ENCODE assay signal across 23 cellular contexts in genomic region chr3:104632947-104633346, GRCh38.
A peak's percentile ranks its signal among the peaks of the same experiment; 100 is the strongest.
DNase-seq lines count a peak whose midpoint lies in the region; FAIRE-seq and TF ChIP-seq lines count a peak whose summit lies in the region.
"Had no signal": no experiment of that assay in that cellular context is flagged by ENCODE, and none has a peak within 500 bp of the region (broad histone marks: within the 10 kb centered on the region; RNA-seq: fewer than 3 reads in every experiment).

No MANE protein-coding gene starts in this region.

- H3K27me3 ChIP-seq in ACC112 (ENCODE audit: insufficient read depth, low read length) (no peaks in the 10 kb centered on the region), GM23248 (replicated peaks; ENCODE audit: insufficient read depth) (no peaks in the 10 kb centered on the region), endothelial cell of umbilical vein (ENCODE audit: control insufficient read depth in 2 of 2, insufficient read depth in 2 of 2, low read length in 2 of 2) (no peaks in the 10 kb centered on the region), mesenchymal stem cell (ENCODE audit: control insufficient read depth in 1 of 2, insufficient read depth in 1 of 2, low read length in 2 of 2) (no peaks in the 10 kb centered on the region)

- no peak overlapping the region for H3K23ac ChIP-seq in mesenchymal stem cell (ENCODE audit: low read length in 2 of 2)

- H3K9me3 ChIP-seq in GM23248 (ENCODE audit: low read depth) (no peaks in the 10 kb centered on the region), endothelial cell of umbilical vein (replicated peaks; ENCODE audit: control insufficient read depth, insufficient read depth, low read length) (no peaks in the 10 kb centered on the region), mesenchymal stem cell (ENCODE audit: control insufficient read depth, low read length) (peaks cover 2% of the 10 kb centered on the region)
- H3K9me3 ChIP-seq: Caco-2 had no signal

- H3K27ac ChIP-seq in ACC112 (ENCODE audit: low read depth, low read length) (no peak overlapping the region), GM23248 (no peak overlapping the region), endothelial cell of umbilical vein (ENCODE audit: insufficient read depth, low read depth, low read length) (no peak overlapping the region), mesenchymal stem cell (ENCODE audit: low read length, poor library complexity, severe bottlenecking) (no peak overlapping the region)
- H3K27ac ChIP-seq: C4-2B, KMS-11, PC-9 had no signal

- no peak overlapping the region for H4K91ac ChIP-seq in mesenchymal stem cell (ENCODE audit: low read length)

- intact Hi-C loops in endothelial cell of umbilical vein (cut with micrococcal nuclease): no loop called here

- H2AK5ac ChIP-seq in mesenchymal stem cell (ENCODE audit: low read length, severe bottlenecking): no peak overlapping the region

- no peak overlapping the region for H3K9ac ChIP-seq in GM23248
- H3K9ac ChIP-seq in endothelial cell of umbilical vein (replicated peaks; ENCODE audit: extremely low read depth, insufficient read depth, low read length): no peak overlapping the region
- H3K9ac ChIP-seq in mesenchymal stem cell (ENCODE audit: low read length): no peak overlapping the region
- H3K9ac ChIP-seq: KMS-11 had no signal

- FAIRE-seq in endothelial cell of umbilical vein (lab: Jason Lieb, UNC): peak; percentile 12
- FAIRE-seq: GM12892 had no signal

- in situ Hi-C loops in GM23248 (cut with MboI): no loop called here

- H3K4me2 ChIP-seq in GM23248 (ENCODE audit: unreplicated experiment) (no peak overlapping the region), endothelial cell of umbilical vein (ENCODE audit: insufficient read depth, low read length) (no peak overlapping the region), mesenchymal stem cell (ENCODE audit: low read length, poor library complexity, severe bottlenecking) (no peak overlapping the region)
- H3K4me2 ChIP-seq: KMS-11, PC-9 had no signal

- no peak overlapping the region for H3K4ac ChIP-seq in mesenchymal stem cell (ENCODE audit: low read depth in 1 of 2, low read length in 2 of 2)

- peaks cover 28% of the 10 kb centered on the region for H3K4me1 ChIP-seq in ACC112 (ENCODE audit: control insufficient read depth, insufficient read depth, low read length, unreplicated experiment)
- H3K4me1 ChIP-seq in GM23248 (ENCODE audit: insufficient read depth): peaks cover 18% of the 10 kb centered on the region
- peaks cover 14% of the 10 kb centered on the region for H3K4me1 ChIP-seq in endothelial cell of umbilical vein (ENCODE audit: control insufficient read depth, extremely low read depth, insufficient read depth, low read length)
- H3K4me1 ChIP-seq in mesenchymal stem cell (ENCODE audit: control insufficient read depth, insufficient read depth, low read depth, low read length): no peaks in the 10 kb centered on the region
- H3K4me1 ChIP-seq: Caco-2 had no signal

- H3K18ac ChIP-seq in mesenchymal stem cell (ENCODE audit: low read depth in 1 of 2, low read length in 2 of 2): no peak overlapping the region

- no peak overlapping the region for H2BK15ac ChIP-seq in mesenchymal stem cell (ENCODE audit: low read depth, poor library complexity, severe bottlenecking)

- no peak overlapping the region for H2BK5ac ChIP-seq in mesenchymal stem cell (ENCODE audit: low read depth, low read length, poor library complexity, severe bottlenecking)

- H2BK12ac ChIP-seq in mesenchymal stem cell (ENCODE audit: low read length in 2 of 2): no peak overlapping the region

- peaks cover 17% of the 10 kb centered on the region for H3F3A ChIP-seq in GM23248 (ENCODE audit: insufficient read depth)

- no peak for TF ChIP-seq POLR2A in endothelial cell of umbilical vein (IDR thresholded peaks at IDR 0.05; ENCODE audit: low read depth, low read length)

- BruUV-seq in endothelial cell of umbilical vein (replicated peaks; lab: Mats Ljungman, UMichigan): no TSS peak

- H3K36me3 ChIP-seq in ACC112 (ENCODE audit: insufficient read depth, low read length) (no peaks in the 10 kb centered on the region), GM23248 (ENCODE audit: low read depth) (no peaks in the 10 kb centered on the region), endothelial cell of umbilical vein (ENCODE audit: control insufficient read depth in 2 of 2, extremely low read depth in 1 of 2, insufficient read depth in 2 of 2, low read length in 2 of 2) (no peaks in the 10 kb centered on the region), mesenchymal stem cell (ENCODE audit: control insufficient read depth in 1 of 2, insufficient read depth in 2 of 2, low read depth in 1 of 2, low read length in 2 of 2) (no peaks in the 10 kb centered on the region)

- H3K79me2 ChIP-seq in ACC112 (ENCODE audit: control insufficient read depth, insufficient read depth, low read length, unreplicated experiment) (no peaks in the 10 kb centered on the region), GM23248 (ENCODE audit: insufficient read depth) (no peaks in the 10 kb centered on the region), endothelial cell of umbilical vein (ENCODE audit: control insufficient read depth, insufficient read depth, low read length) (no peaks in the 10 kb centered on the region)

- POLR2A ChIA-PET in endothelial cell of umbilical vein (lab: Charles Lee): no interaction called here
- POLR2A ChIA-PET in GM10248 (lab: Yijun Ruan, JAX): no interaction called here

- H4K8ac ChIP-seq in mesenchymal stem cell (ENCODE audit: low read length): no peak overlapping the region

- CTCF ChIA-PET in endothelial cell of umbilical vein (lab: Charles Lee): interaction anchor here (1.2 to 1.6 kb wide), 2 partner anchors 17 to 28 kb away, joined by 3 read pairs; no protein-coding TSS in a partner anchor
- CTCF ChIA-PET in GM10248 (lab: Yijun Ruan, JAX): interaction anchor here (0.9 to 1.2 kb wide), 2 partner anchors 9 to 11 kb away, joined by 3 to 4 read pairs; no protein-coding TSS in a partner anchor

- dilution Hi-C loops in endothelial cell of umbilical vein (cut with MboI; ENCODE audit: extremely low pct_ligation_motif_present, low sequenced_read_pairs): no loop called here

- H3K9me1 ChIP-seq in endothelial cell of umbilical vein (replicated peaks; ENCODE audit: control insufficient read depth, extremely low read depth, insufficient read depth, low read length): no peaks in the 10 kb centered on the region

- no peak overlapping the region for H2BK120ac ChIP-seq in mesenchymal stem cell (ENCODE audit: low read depth, low read length)

- no peaks in the 10 kb centered on the region for H3K9me2 ChIP-seq in GM23248 (ENCODE audit: insufficient read depth)

- H3K4me3 ChIP-seq in ACC112 (ENCODE audit: low read depth, low read length) (no peak overlapping the region), GM23248 (no peak overlapping the region), endothelial cell of umbilical vein (replicated peaks in 1 of 3; ENCODE audit: insufficient read depth in 1 of 3, low read depth in 1 of 3, low read length in 3 of 3) (no peak overlapping the region), mesenchymal stem cell (ENCODE audit: insufficient read depth in 1 of 2, low read depth in 1 of 2, low read length in 2 of 2) (no peak overlapping the region)
- H3K4me3 ChIP-seq: PC-9 had no signal

- DNase-seq in GM23248 (peak; percentile 1), endothelial cell of umbilical vein (ENCODE audit: low read depth, low spot score) (no peak), mesenchymal stem cell (peak; percentile 11), GM10248 (ENCODE audit: extremely low spot score) (no peak), dedifferentiated amniotic fluid mesenchymal stem cell (ENCODE audit: extremely low spot score) (no peak)
- no peak for DNase-seq in stimulated activated CD4-positive, alpha-beta T cell treated with anti-CD3 and anti-CD28 coated beads, Interleukin-1b, Interleukin-23, amount 100 ng/mL, for 48 hours
- DNase-seq: Caco-2; CD8-positive, alpha-beta T cell; EL; GF-D8; MM.1S; NCI-H1048; NCI-H1417; NCI-H187; NCI-H2081 treated with DMSO at 0.1 percent for 48 hours; NCI-H2171; NCI-H226; NCI-H510A; PC-9 had no signal

- H2AFZ ChIP-seq in ACC112 (ENCODE audit: low read length, unreplicated experiment) (peak overlapping the region; percentile 26), GM23248 (no peak overlapping the region), endothelial cell of umbilical vein (ENCODE audit: low read depth, low read length) (no peak overlapping the region), mesenchymal stem cell (ENCODE audit: low read depth, low read length) (no peak overlapping the region)
- H2AFZ ChIP-seq: PC-9 had no signal

- no peaks in the 10 kb centered on the region for H3K79me1 ChIP-seq in mesenchymal stem cell (replicated peaks; ENCODE audit: low read length, poor library complexity, severe bottlenecking)

- 76 to 78% methylated on average over 1 of the region's 1 CpG for WGBS in GM23248 (ENCODE audit: low coverage in 1 of 2, low lambda C conversion rate in 2 of 2, missing lambda C conversion rate in 2 of 2), 2 experiments
- no CpG with 5 or more reads among the region's 1 CpG for WGBS in mesenchymal stem cell

- TF ChIP-seq CTCF in endothelial cell of umbilical vein (IDR thresholded peaks at IDR 0.05; ENCODE audit: extremely low read depth in 1 of 2, insufficient read depth in 1 of 2, low read depth in 1 of 2, low read length in 2 of 2): no peak
- no peak for TF ChIP-seq CTCF in GM10248 (IDR thresholded peaks at IDR 0.05; ENCODE audit: control extremely low read depth, extremely low read depth, low read depth, missing control alignments)

- H4K20me1 ChIP-seq in GM23248 (ENCODE audit: insufficient read depth) (no peaks in the 10 kb centered on the region), endothelial cell of umbilical vein (replicated peaks; ENCODE audit: control insufficient read depth, extremely low read depth, insufficient read depth, low read length) (no peaks in the 10 kb centered on the region)

- no peak overlapping the region for H3K14ac ChIP-seq in mesenchymal stem cell (ENCODE audit: low read length in 2 of 2)

TF ChIP-seq in endothelial cell of umbilical vein, 7 proteins besides CTCF, POLR2A, EP300 and RAD21:
- TF ChIP-seq FOS (IDR thresholded peaks at IDR 0.05; ENCODE audit: borderline replicate concordance, insufficient read depth, low read length): no peak
- TF ChIP-seq MYC (IDR thresholded peaks at IDR 0.05; ENCODE audit: low read depth, low read length): no peak
- TF ChIP-seq POLR2AphosphoS5 (IDR thresholded peaks at IDR 0.05; ENCODE audit: insufficient read depth, low read depth, low read length): no peak
- no peak for TF ChIP-seq JUN (IDR thresholded peaks at IDR 0.05; ENCODE audit: borderline replicate concordance, insufficient read depth, insufficient read length, low read depth)
- no peak for TF ChIP-seq MAX (IDR thresholded peaks at IDR 0.05; ENCODE audit: insufficient read depth, insufficient read length)
- no peak for TF ChIP-seq EZH2 (IDR thresholded peaks at IDR 0.05; ENCODE audit: borderline replicate concordance, low read depth, low read length, severe bottlenecking)

Comparison
In these comparisons a context has a peak if more than half of its experiments do, and no peak if none do; other contexts are left out.
1. DNase-seq: peak in GM23248 (single experiment) and mesenchymal stem cell (single experiment); none in endothelial cell of umbilical vein (single experiment), GM10248 (single experiment), stimulated activated CD4-positive, alpha-beta T cell treated with anti-CD3 and anti-CD28 coated beads, Interleukin-1b, Interleukin-23, amount 100 ng/mL, for 48 hours (single experiment) and dedifferentiated amniotic fluid mesenchymal stem cell (single experiment).